Comparison of ENCODE assay signal across 14 cellular contexts in the genomic region with DNA sequence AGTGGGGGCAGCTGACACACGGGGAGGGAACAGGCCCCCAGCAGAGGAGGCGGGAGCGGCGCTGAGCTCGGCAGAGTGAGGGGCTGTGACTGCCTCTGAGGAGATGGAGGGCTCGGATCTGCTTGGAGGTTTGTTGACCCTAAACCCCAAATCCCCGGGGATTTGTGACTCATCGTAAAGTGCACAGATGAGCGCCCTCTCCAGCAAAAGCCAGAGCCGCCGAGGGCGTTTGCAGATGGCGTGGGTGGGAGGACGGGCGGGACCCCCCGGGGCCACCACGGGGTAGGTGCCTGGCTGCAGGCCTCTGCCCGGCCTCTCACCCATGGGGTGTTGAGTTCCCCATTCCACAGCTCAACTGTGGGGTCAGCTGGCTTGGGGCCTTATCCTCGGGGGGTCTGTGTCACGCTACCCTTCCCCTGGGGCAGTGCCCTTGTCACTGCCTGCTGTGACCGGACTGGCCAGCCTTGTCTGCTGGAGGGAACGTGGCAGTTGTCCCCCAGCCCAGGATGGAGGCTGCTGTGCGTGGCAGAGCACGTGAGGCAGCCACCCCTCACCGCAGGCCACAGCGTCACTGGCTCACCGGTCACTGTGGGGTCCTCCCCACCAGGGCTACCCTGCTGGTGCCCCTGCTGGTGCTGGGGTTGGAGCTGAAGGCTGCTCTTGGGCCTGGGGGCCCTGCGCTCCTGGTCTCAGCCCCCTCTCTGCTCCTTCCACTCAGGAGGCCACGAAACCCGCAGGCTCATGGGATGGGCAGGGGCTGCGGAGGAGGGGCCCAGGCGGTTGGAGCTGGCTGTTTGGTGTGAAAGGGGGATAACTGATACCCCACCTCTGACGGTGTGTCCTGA.
"Had no signal": no experiment of that assay in that cellular context is flagged by ENCODE, and none has a peak within 500 bp of the region (broad histone marks: within the 10 kb centered on the region; RNA-seq: fewer than 3 reads in every experiment).

No MANE protein-coding gene starts in this region.

- H3K9me3 ChIP-seq: ascending aorta, breast epithelium, gastroesophageal sphincter, neutrophil, thyroid gland had no signal

- DNase-seq: activated CD4-positive, CD25-positive, alpha-beta regulatory T cell treated with anti-CD3 and anti-CD28 coated beads, Interleukin-2, amount 50 U/mL, for 72 hours; activated naive CD4-positive, alpha-beta T cell treated with Interleukin-2 at 50 U/mL for 16 hours; activated T-cell treated with anti-CD3 and anti-CD28 coated beads for 4 hours; mammary epithelial cell; naive B cell; stimulated activated CD4-positive, alpha-beta T cell treated with anti-CD3 and anti-CD28 coated beads, Interleukin-15, amount 100 ng/mL, for 24 hours; stimulated activated CD4-positive, alpha-beta T cell treated with anti-CD3 and anti-CD28 coated beads, Interleukin-4, amount 100 ng/mL, for 1 hour; stimulated activated naive B cell treated with anti-CD40 and anti-IgM and Interleukin-4, amounts not matched to agents 10 μg/mL and 1 μg/mL and 100 μg/mL, for 72 hours; thyroid gland had no signal

- H3K27me3 ChIP-seq: ascending aorta, thyroid gland had no signal

- H3K4me3 ChIP-seq: ascending aorta, breast epithelium, gastroesophageal sphincter, thyroid gland had no signal

- ATAC-seq: gastroesophageal sphincter had no signal

- H3K27ac ChIP-seq: ascending aorta, breast epithelium, epithelial cell of prostate, gastroesophageal sphincter, neutrophil, thyroid gland had no signal

- H3K36me3 ChIP-seq: ascending aorta, breast epithelium, gastroesophageal sphincter, neutrophil, thyroid gland had no signal

- H3K4me1 ChIP-seq: ascending aorta, breast epithelium, gastroesophageal sphincter, thyroid gland had no signal
